In the genomic region with DNA sequence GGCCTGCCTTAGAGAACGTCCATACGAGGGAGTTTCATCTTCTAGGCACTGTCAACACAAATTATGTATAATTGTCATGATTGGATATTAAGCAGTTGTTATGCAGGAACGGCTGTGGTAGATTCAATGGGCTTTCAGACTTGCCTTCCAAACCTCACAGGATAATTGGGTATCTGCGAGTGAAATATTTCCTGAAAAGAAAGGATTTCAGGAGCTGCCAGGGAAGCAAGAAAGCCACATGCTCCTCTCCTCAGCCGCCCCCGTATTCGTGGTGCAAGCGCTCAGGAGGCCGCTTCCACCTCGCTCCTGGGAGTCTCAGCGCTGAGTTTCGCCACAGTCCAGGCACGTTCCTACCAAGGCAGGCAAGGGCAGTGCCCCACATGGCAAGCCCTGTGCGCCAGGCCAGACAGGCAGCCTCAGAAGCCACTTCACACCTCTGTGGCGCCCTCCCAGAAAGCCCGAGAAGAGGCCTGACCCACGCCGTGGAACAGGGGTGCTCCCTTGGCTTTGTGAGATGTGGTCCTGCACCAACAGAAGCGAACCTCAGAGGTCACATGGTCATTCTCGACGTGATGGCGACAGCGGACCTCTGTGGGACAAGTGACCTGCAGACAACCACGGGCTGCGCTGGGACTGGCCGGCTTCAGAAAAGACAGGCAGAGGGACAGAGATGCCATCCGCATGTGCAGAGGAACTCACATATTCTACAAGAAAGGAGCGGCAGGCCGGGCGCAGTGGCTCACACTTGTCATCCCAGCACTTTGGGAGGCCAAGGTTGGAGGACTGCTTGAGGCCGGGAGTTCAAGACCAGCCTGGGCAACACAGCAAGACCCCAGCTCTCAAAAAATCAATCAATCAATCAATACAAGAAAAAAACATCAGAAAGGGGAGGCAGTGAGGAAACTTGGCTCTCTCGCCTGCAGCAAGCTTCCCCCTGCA, we compare ENCODE assay signal across 18 cellular contexts.
"Had no signal": no experiment of that assay in that cellular context is flagged by ENCODE, and none has a peak within 500 bp of the region (broad histone marks: within the 10 kb centered on the region; RNA-seq: fewer than 3 reads in every experiment).

No MANE protein-coding gene starts in this region.

- H3K27me3 Mint-ChIP-seq: dendritic cell treated with granulocyte-macrophage colony-stimulating factor and Interleukin-4, amounts not matched to agents 40 ng/mL and 50 ng/mL, for 4 days; effector memory CD8-positive, alpha-beta T cell had no signal

- H3K36me3 ChIP-seq: gastrocnemius medialis, thoracic aorta, transverse colon had no signal

- H3K27me3 ChIP-seq: esophagus muscularis mucosa, gastrocnemius medialis, stomach, transverse colon had no signal

- H3K27ac ChIP-seq: epithelial cell of prostate, esophagus muscularis mucosa, gastrocnemius medialis, stomach, thoracic aorta, transverse colon had no signal

- ATAC-seq: effector memory CD8-positive, alpha-beta T cell; gastrocnemius medialis; left colon; natural killer cell had no signal

- H3K9me3 ChIP-seq: esophagus muscularis mucosa, gastrocnemius medialis, stomach, thoracic aorta, transverse colon had no signal

- DNase-seq: cerebellar nuclear complex; effector memory CD8-positive, alpha-beta T cell; gastrocnemius medialis; islet precursor cell; left colon; mammary epithelial cell; natural killer cell; small intestine; stimulated activated CD4-positive, alpha-beta T cell treated with anti-CD3 and anti-CD28 coated beads, Interleukin-12 subunit alpha, Interleukin-12 subunit beta, amount 100 ng/mL, for 4 hours; stimulated activated naive CD4-positive, alpha-beta T cell; stomach; substantia nigra; transverse colon had no signal

- H3K27ac Mint-ChIP-seq: dendritic cell treated with granulocyte-macrophage colony-stimulating factor and Interleukin-4, amounts not matched to agents 40 ng/mL and 50 ng/mL, for 4 days; natural killer cell had no signal

- H3K4me3 Mint-ChIP-seq: dendritic cell treated with granulocyte-macrophage colony-stimulating factor and Interleukin-4, amounts not matched to agents 40 ng/mL and 50 ng/mL, for 4 days; effector memory CD8-positive, alpha-beta T cell; natural killer cell; neural crest cell had no signal

- H3K9me3 Mint-ChIP-seq: dendritic cell treated with granulocyte-macrophage colony-stimulating factor and Interleukin-4, amounts not matched to agents 40 ng/mL and 50 ng/mL, for 4 days; effector memory CD8-positive, alpha-beta T cell; natural killer cell; neural crest cell had no signal

- H3K36me3 Mint-ChIP-seq: natural killer cell had no signal

- H3K4me3 ChIP-seq: esophagus muscularis mucosa, gastrocnemius medialis, stomach, thoracic aorta, transverse colon had no signal

- H3K4me1 ChIP-seq: gastrocnemius medialis had no signal
